1 cellular context compared by ENCODE assay signal in genomic region chr19:29745253-29745652, GRCh38.
TF ChIP-seq lines count a peak whose summit lies in the region.

No MANE protein-coding gene starts in this region.

TF ChIP-seq in HEK293T, 16 proteins besides CTCF, POLR2A, EP300 and RAD21 (continued from another document):
- TF ChIP-seq PKNOX1 (IDR thresholded peaks at IDR 0.05) (no peak), NFRKB (IDR thresholded peaks at IDR 0.05) (no peak), ARNT (IDR thresholded peaks at IDR 0.05) (no peak), TARDBP (IDR thresholded peaks at IDR 0.05) (no peak), SP1 (IDR thresholded peaks at IDR 0.05) (no peak), BHLHE40 (IDR thresholded peaks at IDR 0.05; ENCODE audit: borderline replicate concordance) (no peak), ELF4 (IDR thresholded peaks at IDR 0.05) (no peak), LEF1 (IDR thresholded peaks at IDR 0.05; ENCODE audit: borderline replicate concordance) (no peak), CTBP1 (IDR thresholded peaks at IDR 0.05; ENCODE audit: borderline replicate concordance) (no peak)
